In the genomic region with DNA sequence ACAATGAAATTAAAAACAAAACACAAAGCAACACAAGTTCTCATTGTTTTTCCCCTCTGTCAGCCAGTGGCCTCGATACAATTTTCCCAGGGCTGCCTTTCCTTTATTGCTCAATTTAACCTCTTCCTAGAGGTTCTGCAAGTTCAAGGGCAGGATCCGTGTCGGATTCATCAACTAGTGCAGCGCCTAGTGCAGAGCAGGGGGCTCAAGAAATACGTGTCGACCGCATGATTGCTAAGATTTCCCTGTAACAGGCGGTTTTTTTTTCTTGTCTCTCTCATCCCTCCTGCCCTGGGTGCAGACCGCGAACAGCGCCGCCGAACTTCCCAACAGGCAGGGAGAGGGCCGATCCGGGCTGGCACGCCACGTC, we compare ENCODE assay signal across 8 cellular contexts. TPM values are rescaled to one million over a fixed set of nuclear protein-coding genes. Genes with fewer than 3 reads are reported as not detected.
DNase-seq lines count a peak whose midpoint lies in the region; ATAC-seq and TF ChIP-seq lines count a peak whose summit lies in the region.

No MANE protein-coding gene starts in this region.

- H3K36me3 ChIP-seq in SK-N-SH (replicated peaks in 1 of 2; ENCODE audit: control insufficient read depth in 1 of 2, insufficient read depth in 2 of 2, low read length in 1 of 2): peaks cover 11 to 18% of the 10 kb centered on the region in 2 experiments

- ATAC-seq in SK-N-SH treated with all-trans-retinoic acid at 6 μM for 48 hours (no peak), GM19324 (IDR thresholded peaks at IDR 0.05; ENCODE audit: low FRiP score, unreplicated experiment) (no peak), HG03045 (IDR thresholded peaks at IDR 0.05; ENCODE audit: unreplicated experiment) (no peak)

- TF ChIP-seq EP300 in SK-N-SH (IDR thresholded peaks at IDR 0.05; ENCODE audit: borderline replicate concordance in 1 of 2, low read depth in 1 of 2, low read length in 1 of 2): no peak

- H3K27ac ChIP-seq in SK-N-SH (ENCODE audit: low read depth in 2 of 2, low read length in 1 of 2) (peak overlapping the region; percentile 89 to 95), dorsolateral prefrontal cortex (peak overlapping the region; percentile 42 to 99 (median 97))

- DNase-seq in SK-N-SH (no peak), SIG-M5 treated with dmso at 0.1 percent for 504 hours (lab: John Stamatoyannopoulos, UW; ENCODE audit: unreplicated experiment) (peak; percentile 86), dorsolateral prefrontal cortex (no peak), neural crest cell (ENCODE audit: low read depth, low spot score) (no peak), GOT3 (lab: John Stamatoyannopoulos, UW) (no peak)

- H3K4me3 Mint-ChIP-seq in neural crest cell: peak overlapping the region; percentile 86

- no peaks in the 10 kb centered on the region for H3K27me3 ChIP-seq in SK-N-SH (ENCODE audit: insufficient read depth)
- H3K27me3 ChIP-seq in dorsolateral prefrontal cortex: no peaks in the 10 kb centered on the region

- POLR2A ChIA-PET in SK-N-SH (lab: Yijun Ruan, JAX): interaction anchor here (1.9 kb wide), 1 partner anchor 9 kb away, joined by 9 read pairs; no protein-coding TSS in a partner anchor

- H3K9me2 ChIP-seq in SK-N-SH: no peaks in the 10 kb centered on the region

- no peaks in the 10 kb centered on the region for H3K9me3 Mint-ChIP-seq in neural crest cell

- peaks cover 20% of the 10 kb centered on the region for H3K4me1 Mint-ChIP-seq in neural crest cell

- H3K4me3 ChIP-seq in SK-N-SH (ENCODE audit: low read depth in 2 of 2, low read length in 1 of 2) (peak overlapping the region; percentile 51 to 72), dorsolateral prefrontal cortex (peak overlapping the region; percentile 53 to 98 (median 82))

- peaks cover 8% of the 10 kb centered on the region for H4K20me1 ChIP-seq in SK-N-SH (ENCODE audit: insufficient read depth)

- H3K27me3 Mint-ChIP-seq in neural crest cell (ENCODE audit: low read depth): peaks cover 71% of the 10 kb centered on the region

- H3K79me2 ChIP-seq in SK-N-SH (ENCODE audit: insufficient read depth): peaks cover 35% of the 10 kb centered on the region

- TF ChIP-seq CTCF in SK-N-SH (IDR thresholded peaks at IDR 0.05) (peak; percentile 33), dorsolateral prefrontal cortex (IDR thresholded peaks at IDR 0.05 in 54 of 56, conservative IDR thresholded peaks at IDR 0.05 in 2 of 56; ENCODE audit: low read depth in 1 of 56, partially characterized antibody in 56 of 56) (peak in 1 of 56 donors; percentile 10), neural crest cell (conservative IDR thresholded peaks at IDR 0.05) (no peak)

- intact Hi-C loops in dorsolateral prefrontal cortex (cut with DNase I): loop anchor here (2.0 to 5.0 kb wide), 2 partner anchors 257 to 266 kb away; no protein-coding TSS in a partner anchor

- H3K36me3 Mint-ChIP-seq in neural crest cell (ENCODE audit: low read depth): no peaks in the 10 kb centered on the region

- CTCF ChIA-PET in SK-N-SH (lab: Yijun Ruan, JAX): interaction anchor here (0.6 to 16.3 kb wide), 4 partner anchors 9 to 263 kb away, joined by 3 to 277 read pairs (median 20); no protein-coding TSS in a partner anchor

- peaks cover 36% of the 10 kb centered on the region for H3F3A ChIP-seq in SK-N-SH (replicated peaks; ENCODE audit: insufficient read depth)

- WGBS in SK-N-SH (ENCODE audit: low lambda C conversion rate): under 1% methylated on average over 10 of the region's 17 CpGs

- peak overlapping the region; percentile 94 for H3K9ac ChIP-seq in SK-N-SH

- TF ChIP-seq RAD21 in SK-N-SH (IDR thresholded peaks at IDR 0.05; ENCODE audit: low read length): no peak

- H3K4me2 ChIP-seq in SK-N-SH: peak overlapping the region; percentile 96

- H2AFZ ChIP-seq in SK-N-SH (ENCODE audit: low read depth): peak overlapping the region; percentile 60

- no peak overlapping the region for H3K27ac Mint-ChIP-seq in neural crest cell (ENCODE audit: unreplicated experiment)

- H3K4me1 ChIP-seq in SK-N-SH (ENCODE audit: control insufficient read depth in 1 of 2, insufficient read depth in 2 of 2, low read depth in 1 of 2, low read length in 1 of 2): peaks cover 12 to 15% of the 10 kb centered on the region in 2 experiments; a peak in 3 of 4 replicates

- H3K9me3 ChIP-seq in SK-N-SH: no peaks in the 10 kb centered on the region

TF ChIP-seq in SK-N-SH, 30 proteins besides CTCF, POLR2A, EP300 and RAD21 (continues in another document):
- TF ChIP-seq SIN3A (IDR thresholded peaks at IDR 0.05; ENCODE audit: borderline replicate concordance, low read depth, low read length) (no peak), MEF2A (IDR thresholded peaks at IDR 0.05; ENCODE audit: borderline replicate concordance, low read depth) (no peak), EZH2phosphoT487 (IDR thresholded peaks at IDR 0.05; ENCODE audit: borderline replicate concordance, low read depth) (no peak), MXI1 (IDR thresholded peaks at IDR 0.05; ENCODE audit: low read depth, low read length) (no peak), FOXM1 (IDR thresholded peaks at IDR 0.05; ENCODE audit: low read depth) (no peak), FOXJ3 (CRISPR knock-in tag; IDR thresholded peaks at IDR 0.05) (no peak), TCF12 (IDR thresholded peaks at IDR 0.05) (no peak), SMC3 (IDR thresholded peaks at IDR 0.05; ENCODE audit: low read depth, low read length) (no peak), RFX5 (IDR thresholded peaks at IDR 0.05; ENCODE audit: low read length) (no peak), GABPA (IDR thresholded peaks at IDR 0.05; ENCODE audit: low read depth) (no peak), CHD2 (IDR thresholded peaks at IDR 0.05; ENCODE audit: low read length, partially characterized antibody) (no peak), RCOR1 (IDR thresholded peaks at IDR 0.05; ENCODE audit: low read length) (no peak)
- TF ChIP-seq, protein P1, sequence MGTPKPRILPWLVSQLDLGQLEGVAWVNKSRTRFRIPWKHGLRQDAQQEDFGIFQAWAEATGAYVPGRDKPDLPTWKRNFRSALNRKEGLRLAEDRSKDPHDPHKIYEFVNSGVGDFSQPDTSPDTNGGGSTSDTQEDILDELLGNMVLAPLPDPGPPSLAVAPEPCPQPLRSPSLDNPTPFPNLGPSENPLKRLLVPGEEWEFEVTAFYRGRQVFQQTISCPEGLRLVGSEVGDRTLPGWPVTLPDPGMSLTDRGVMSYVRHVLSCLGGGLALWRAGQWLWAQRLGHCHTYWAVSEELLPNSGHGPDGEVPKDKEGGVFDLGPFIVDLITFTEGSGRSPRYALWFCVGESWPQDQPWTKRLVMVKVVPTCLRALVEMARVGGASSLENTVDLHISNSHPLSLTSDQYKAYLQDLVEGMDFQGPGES (IDR thresholded peaks at IDR 0.05; ENCODE audit: low read depth, low read length): no peak

TF ChIP-seq in SK-N-SH treated with all-trans-retinoic acid at 6 μM for 48 hours, 23 proteins besides CTCF, POLR2A, EP300 and RAD21 (continues in another document):
- TF ChIP-seq GLIS3 (CRISPR knock-in tag; IDR thresholded peaks at IDR 0.05) (no peak), CREB5 (CRISPR knock-in tag; IDR thresholded peaks at IDR 0.05; ENCODE audit: low read depth) (no peak), ZC3H10 (CRISPR knock-in tag; IDR thresholded peaks at IDR 0.05) (no peak), ISL1 (CRISPR knock-in tag; IDR thresholded peaks at IDR 0.05) (no peak), ZNF8 (CRISPR knock-in tag; IDR thresholded peaks at IDR 0.05) (no peak), ESRRG (CRISPR knock-in tag; IDR thresholded peaks at IDR 0.05) (no peak), TSHZ2 (CRISPR knock-in tag; IDR thresholded peaks at IDR 0.05) (no peak)

RNA-seq across cellular contexts. Expression of gene BHLHE40, which starts 1.4 kb away (rescaled TPM):
- polyA plus RNA-seq in SK-N-SH (2012; rRNA removed): 47.2 and 62.2 TPM in 2 replicates
- polyA plus RNA-seq in SK-N-SH (2012; cell fraction: cytosol; rRNA removed): 23.2 and 33.0 TPM in 2 replicates
- polyA plus RNA-seq in SK-N-SH (2012; cell fraction: nucleus; rRNA removed): 211 and 257 TPM in 2 replicates
- total RNA-seq in dorsolateral prefrontal cortex: 100 to 1,000 TPM in 42 of 120 experiments, 10 to 100 TPM in 78; 45.4 to 207 (median 91.5) TPM
- 0.21 and 0.32 TPM in 2 replicates for total RNA-seq in neural crest cell

Comparison
In these comparisons a context has a peak if more than half of its experiments do, and no peak if none do; other contexts are left out.
1. RNA of gene BHLHE40, which starts 1.4 kb away (total RNA-seq): 45.4 to 207 TPM in dorsolateral prefrontal cortex; 0.21 to 0.32 TPM in neural crest cell; every median in the first group is over 10 times any median in the second.